In the genomic region with DNA sequence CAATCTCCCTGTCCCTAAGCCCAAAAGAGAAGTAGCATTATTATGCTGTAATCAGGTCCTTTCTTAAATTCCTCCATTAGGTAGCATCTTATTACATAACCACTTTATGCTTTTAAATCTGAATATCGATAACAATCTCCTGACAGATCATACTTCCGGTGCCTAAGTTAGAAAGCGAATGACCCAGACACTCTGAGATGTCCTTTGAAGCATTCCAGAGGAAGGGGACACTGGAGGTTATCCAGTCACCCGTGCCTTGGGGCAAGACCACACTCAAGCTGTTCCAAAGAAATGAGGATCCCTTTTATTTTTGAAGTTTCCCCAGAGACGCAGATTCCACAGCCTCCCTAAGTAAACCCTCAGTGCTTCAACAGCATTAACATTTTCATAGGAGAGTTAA, we compare ENCODE assay signal across 22 cellular contexts.
A peak's percentile ranks its signal among the peaks of the same experiment; 100 is the strongest.
DNase-seq lines count a peak whose midpoint lies in the region; ATAC-seq and TF ChIP-seq lines count a peak whose summit lies in the region.
"Had no signal": no experiment of that assay in that cellular context is flagged by ENCODE, and none has a peak within 500 bp of the region (broad histone marks: within the 10 kb centered on the region; RNA-seq: fewer than 3 reads in every experiment).

No MANE protein-coding gene starts in this region.

- no peak overlapping the region for H3K4me2 ChIP-seq in parathyroid adenoma (ENCODE audit: low read length)
- H3K4me2 ChIP-seq: KMS-11 had no signal

- H3K27ac ChIP-seq in SJSA1 (peak overlapping the region; percentile 91), foreskin keratinocyte (peak overlapping the region; percentile 64), parathyroid adenoma (peak overlapping the region; percentile 29)
- H3K27ac ChIP-seq: HL-60, KMS-11 had no signal

- peak overlapping the region; percentile 66 for H2AFZ ChIP-seq in parathyroid adenoma

- H3K9ac ChIP-seq in parathyroid adenoma = no peak overlapping the region
- H3K9ac ChIP-seq: KMS-11 had no signal

- no peak for ATAC-seq in foreskin keratinocyte
- no peak for ATAC-seq in HG02884 (IDR thresholded peaks at IDR 0.05; ENCODE audit: unreplicated experiment)
- ATAC-seq: CD8-positive, alpha-beta T cell; Panc1; Right ventricle myocardium inferior had no signal

- DNase-seq in ELF-1 (ENCODE audit: low read depth, low spot score) = peak; percentile 57
- DNase-seq in SJSA1 (ENCODE audit: low read depth in 1 of 2, low spot score in 2 of 2) = no peak
- no peak for DNase-seq in foreskin keratinocyte
- DNase-seq in HUDEP-2 (lab: John Stamatoyannopoulos, UW; ENCODE audit: unreplicated experiment in 76 of 76) = no peak
- no peak for DNase-seq in COR-L47 (lab: John Stamatoyannopoulos, UW)
- no peak for DNase-seq in NCI-H128 (lab: John Stamatoyannopoulos, UW; ENCODE audit: unreplicated experiment)
- DNase-seq: BE2C; CD8-positive, alpha-beta T cell; DND-41; GF-D8; MM.1S; NCI-H1105 treated with DMSO at 0.1 percent for 48 hours; NCI-H1930; NCI-H2171; NCI-H446 treated with DMSO at 0.1 percent for 48 hours; NCI-H774 had no signal

- TF ChIP-seq CTCF in foreskin keratinocyte (conservative IDR thresholded peaks at IDR 0.05) = no peak
- TF ChIP-seq CTCF in parathyroid adenoma (IDR thresholded peaks at IDR 0.05) = no peak

- peaks cover 45% of the 10 kb centered on the region for H3K4me1 ChIP-seq in SJSA1 (replicated peaks)
- peaks cover 9% of the 10 kb centered on the region for H3K4me1 ChIP-seq in foreskin keratinocyte
- H3K4me1 ChIP-seq in parathyroid adenoma = peaks cover 6% of the 10 kb centered on the region
- H3K4me1 ChIP-seq: BE2C had no signal

- H3K36me3 ChIP-seq in SJSA1 (no peaks in the 10 kb centered on the region), parathyroid adenoma (ENCODE audit: control insufficient read depth, insufficient read depth, low read length) (no peaks in the 10 kb centered on the region)
- H3K36me3 ChIP-seq: BE2C had no signal

- H3K9me3 ChIP-seq in SJSA1 (replicated peaks) (no peaks in the 10 kb centered on the region), parathyroid adenoma (ENCODE audit: control insufficient read depth, low read length) (no peaks in the 10 kb centered on the region)
- H3K9me3 ChIP-seq: BE2C had no signal

- H3K4me3 ChIP-seq in SJSA1 = no peak overlapping the region
- no peak overlapping the region for H3K4me3 ChIP-seq in parathyroid adenoma (ENCODE audit: low read depth, low read length)

- H3K79me2 ChIP-seq in parathyroid adenoma = no peaks in the 10 kb centered on the region

- H3K27me3 ChIP-seq in SJSA1 (replicated peaks) = no peaks in the 10 kb centered on the region
- no peaks in the 10 kb centered on the region for H3K27me3 ChIP-seq in foreskin keratinocyte
- no peaks in the 10 kb centered on the region for H3K27me3 ChIP-seq in parathyroid adenoma (ENCODE audit: control insufficient read depth, insufficient read depth, low read length)
- H3K27me3 ChIP-seq: BE2C had no signal

Comparison
In these comparisons a context has a peak if more than half of its experiments do, and no peak if none do; other contexts are left out.
1. H3K27ac ChIP-seq: peak in every context shown above with its lines; median percentile 91 in SJSA1; 64 in foreskin keratinocyte; 29 in parathyroid adenoma.